Comparison of ENCODE assay signal across 8 cellular contexts in genomic region chr14:74257988-74258704, GRCh38. TPM values are rescaled to one million over a fixed set of nuclear protein-coding genes. Genes with fewer than 3 reads are reported as not detected.
DNase-seq lines count a peak whose midpoint lies in the region; ATAC-seq and TF ChIP-seq lines count a peak whose summit lies in the region.

No MANE protein-coding gene starts in this region.

- H3K4me1 ChIP-seq in psoas muscle = peaks cover 10% of the 10 kb centered on the region

- H3K36me3 ChIP-seq in SK-N-MC (ENCODE audit: insufficient read depth, low read length) = no peaks in the 10 kb centered on the region
- H3K36me3 ChIP-seq in psoas muscle (ENCODE audit: insufficient read depth in 1 of 2, low read depth in 1 of 2) = no peaks in the 10 kb centered on the region

- peak overlapping the region; percentile 72 for H3K9ac ChIP-seq in SK-N-MC (ENCODE audit: insufficient read length)

- peak overlapping the region; percentile 92 for H3K4me3 ChIP-seq in SK-N-MC
- peak overlapping the region; percentile 64 for H3K4me3 ChIP-seq in fibroblast of villous mesenchyme (ENCODE audit: low read depth, low read length)
- H3K4me3 ChIP-seq in psoas muscle = peak overlapping the region; percentile 84

- peak in 3 of 4 donors; percentile 3 to 46 (median 11) for ATAC-seq in psoas muscle
- no peak for ATAC-seq in GM21423 (IDR thresholded peaks at IDR 0.05; ENCODE audit: unreplicated experiment)
- ATAC-seq in HG02938 (IDR thresholded peaks at IDR 0.05; ENCODE audit: unreplicated experiment) = no peak

- 5 to 6% (median 5%) methylated on average over 45 to 52 of the region's 52 CpGs for WGBS in psoas muscle, 3 donors

- H3K27ac ChIP-seq in SK-N-MC (no peak overlapping the region), psoas muscle (no peak overlapping the region)

- intact Hi-C loops in psoas muscle (cut with DNase I) = loop anchor here in 1 of 2 donors (1.0 to 2.0 kb wide), 2 partner anchors 41 to 147 kb away; no protein-coding TSS in a partner anchor

- H3K9me3 ChIP-seq in SK-N-MC (ENCODE audit: low read depth, low read length) = no peaks in the 10 kb centered on the region
- H3K9me3 ChIP-seq in psoas muscle = no peaks in the 10 kb centered on the region

- TF ChIP-seq CTCF in fibroblast of villous mesenchyme (IDR thresholded peaks at IDR 0.05; ENCODE audit: insufficient read depth, low read depth, low read length) (no peak), psoas muscle (IDR thresholded peaks at IDR 0.05) (no peak)

- peak; percentile 39 for DNase-seq in GM03348 (ENCODE audit: low spot score)
- no peak for DNase-seq in SK-N-MC (ENCODE audit: low read depth, low spot score)
- DNase-seq in fibroblast of villous mesenchyme (ENCODE audit: low read depth) = no peak
- peak in 1 of 2 donors; percentile 26 for DNase-seq in psoas muscle
- DNase-seq in NCI-H1417 treated with DMSO at 0.1 percent for 48 hours (lab: John Stamatoyannopoulos, UW) = no peak
- DNase-seq in stimulated activated CD4-positive, alpha-beta T cell treated with anti-CD3 and anti-CD28 coated beads, Interleukin-1b, Interleukin-23, amount 100 ng/mL, for 48 hours = no peak

- H3K27me3 ChIP-seq in psoas muscle (ENCODE audit: insufficient read depth in 3 of 3, low read length in 2 of 3) = peaks cover 0 to 14% (median 8%) of the 10 kb centered on the region in 3 donors

RNA-seq across cellular contexts. Expression of gene VSX2, which starts 18.9 kb away (rescaled TPM):
- total RNA-seq in fibroblast of villous mesenchyme (not detected in 2 replicates), psoas muscle (not detected)
- not detected for polyA plus RNA-seq in psoas muscle

RNA-seq across cellular contexts. Expression of gene ABCD4, which starts 44.6 kb away (rescaled TPM):
- 25.0 and 27.7 TPM in 2 replicates for total RNA-seq in fibroblast of villous mesenchyme
- total RNA-seq in psoas muscle = 10 to 100 TPM; 11.6 to 26.2 (median 15.4) TPM
- polyA plus RNA-seq in psoas muscle = 10 to 100 TPM; 11.4 to 17.4 (median 15.3) TPM

Comparison
In these comparisons a context has a peak if more than half of its experiments do, and no peak if none do; other contexts are left out.
1. ATAC-seq: peak in psoas muscle (3 of 4); none in GM21423 (single experiment) and HG02938 (single experiment).
2. Peak in every context shown above with its lines, with median percentiles within 50 percentile points of each other: H3K4me3 ChIP-seq.